ENCODE assay signal across 9 cellular contexts in the genomic region with DNA sequence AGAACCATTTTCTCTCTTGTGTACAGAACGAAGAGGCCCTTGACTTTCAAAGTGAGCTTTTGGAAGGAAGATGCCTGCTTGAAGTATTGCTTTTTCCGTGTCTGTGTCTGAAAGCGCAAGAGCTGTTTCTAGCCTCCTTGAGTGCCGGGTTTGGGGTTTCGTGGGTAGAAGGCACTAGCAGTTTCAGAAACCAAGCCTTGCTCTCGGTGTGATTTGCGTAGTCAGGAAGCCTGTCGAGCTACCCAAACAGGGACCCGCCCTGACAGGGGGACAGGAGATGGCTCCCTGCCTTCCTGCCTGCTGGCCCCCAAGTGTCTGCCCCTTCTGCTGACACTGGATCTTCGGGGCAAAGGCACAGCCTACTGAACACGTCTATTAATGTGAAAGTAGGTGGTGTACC.
DNase-seq lines count a peak whose midpoint lies in the region; ATAC-seq and TF ChIP-seq lines count a peak whose summit lies in the region.
"Had no signal": no experiment of that assay in that cellular context is flagged by ENCODE, and none has a peak within 500 bp of the region (broad histone marks: within the 10 kb centered on the region; RNA-seq: fewer than 3 reads in every experiment).

No MANE protein-coding gene starts in this region.

- peaks cover 62% of the 10 kb centered on the region for H3K4me1 Mint-ChIP-seq in activated CD4-positive, alpha-beta T cell treated with anti-CD3 and anti-CD28 coated beads, Interleukin-2, amount 10 ng/mL, durations not matched to agents 24 days and 14 days
- peaks cover 13 to 21% of the 10 kb centered on the region in 2 donors for H3K4me1 Mint-ChIP-seq in stimulated activated naive B cell treated with anti-CD40 and anti-IgM and Interleukin-4, amounts not matched to agents 10 μg/mL and 1 μg/mL and 100 μg/mL, for 72 hours

- TF ChIP-seq CTCF in omental fat pad (IDR thresholded peaks at IDR 0.05) = no peak

- peak overlapping the region; percentile 74 for H3K4me3 Mint-ChIP-seq in activated CD4-positive, alpha-beta T cell treated with anti-CD3 and anti-CD28 coated beads, Interleukin-2, amount 10 ng/mL, durations not matched to agents 24 days and 14 days
- H3K4me3 Mint-ChIP-seq in stimulated activated naive B cell treated with anti-CD40 and anti-IgM and Interleukin-4, amounts not matched to agents 10 μg/mL and 1 μg/mL and 100 μg/mL, for 72 hours = no peak overlapping the region

- H3K9me3 Mint-ChIP-seq in activated CD4-positive, alpha-beta T cell treated with anti-CD3 and anti-CD28 coated beads, Interleukin-2, amount 10 ng/mL, durations not matched to agents 24 days and 14 days = peaks cover 4% of the 10 kb centered on the region
- no peaks in the 10 kb centered on the region for H3K9me3 Mint-ChIP-seq in stimulated activated naive B cell treated with anti-CD40 and anti-IgM and Interleukin-4, amounts not matched to agents 10 μg/mL and 1 μg/mL and 100 μg/mL, for 72 hours

- peak; percentile 90 for DNase-seq in activated CD4-positive, alpha-beta T cell treated with anti-CD3 and anti-CD28 coated beads, Interleukin-2, amount 10 ng/mL, durations not matched to agents 24 days and 14 days
- DNase-seq in effector CD4-positive, alpha-beta T cell = peak; percentile 31
- DNase-seq in stimulated activated naive B cell treated with anti-CD40 and anti-IgM and Interleukin-4, amounts not matched to agents 10 μg/mL and 1 μg/mL and 100 μg/mL, for 72 hours = no peak
- DNase-seq in omental fat pad (ENCODE audit: low spot score) (no peak), COLO829 (ENCODE audit: low spot score) (no peak), NCI-H524 treated with DMSO at 0.1 percent for 48 hours (lab: John Stamatoyannopoulos, UW) (no peak)
- DNase-seq: foreskin melanocyte had no signal

- peak; percentile 49 for ATAC-seq in HG02588 (IDR thresholded peaks at IDR 0.05; ENCODE audit: unreplicated experiment)
- peak; percentile 32 to 54 for ATAC-seq in stimulated activated naive B cell treated with anti-CD40 and anti-IgM and Interleukin-4, amounts not matched to agents 10 μg/mL and 1 μg/mL and 100 μg/mL, for 72 hours (replicated peaks)
- ATAC-seq in GM21723 (IDR thresholded peaks at IDR 0.05; ENCODE audit: unreplicated experiment) = no peak
- no peak for ATAC-seq in omental fat pad (ENCODE audit: low FRiP score)

- peaks cover 5% of the 10 kb centered on the region for H3K36me3 Mint-ChIP-seq in activated CD4-positive, alpha-beta T cell treated with anti-CD3 and anti-CD28 coated beads, Interleukin-2, amount 10 ng/mL, durations not matched to agents 24 days and 14 days (ENCODE audit: low read depth)
- no peaks in the 10 kb centered on the region for H3K36me3 Mint-ChIP-seq in stimulated activated naive B cell treated with anti-CD40 and anti-IgM and Interleukin-4, amounts not matched to agents 10 μg/mL and 1 μg/mL and 100 μg/mL, for 72 hours

- intact Hi-C loops in activated CD4-positive, alpha-beta T cell treated with anti-CD3 and anti-CD28 coated beads, Interleukin-2, amount 10 ng/mL, durations not matched to agents 24 days and 14 days (cut with micrococcal nuclease) = loop anchor here (1.0 to 10.0 kb wide), 5 partner anchors 9 to 1726 kb away; partner anchors contain the start of genes CENPN and CMC2

- H3K27me3 Mint-ChIP-seq in activated CD4-positive, alpha-beta T cell treated with anti-CD3 and anti-CD28 coated beads, Interleukin-2, amount 10 ng/mL, durations not matched to agents 24 days and 14 days = peaks cover 20% of the 10 kb centered on the region
- peaks cover 60 to 75% of the 10 kb centered on the region in 2 donors for H3K27me3 Mint-ChIP-seq in stimulated activated naive B cell treated with anti-CD40 and anti-IgM and Interleukin-4, amounts not matched to agents 10 μg/mL and 1 μg/mL and 100 μg/mL, for 72 hours

- H3K27ac Mint-ChIP-seq in activated CD4-positive, alpha-beta T cell treated with anti-CD3 and anti-CD28 coated beads, Interleukin-2, amount 10 ng/mL, durations not matched to agents 24 days and 14 days = peak overlapping the region; percentile 85
- no peak overlapping the region for H3K27ac Mint-ChIP-seq in stimulated activated naive B cell treated with anti-CD40 and anti-IgM and Interleukin-4, amounts not matched to agents 10 μg/mL and 1 μg/mL and 100 μg/mL, for 72 hours

Comparison
In these comparisons a context has a peak if more than half of its experiments do, and no peak if none do; other contexts are left out.
1. ATAC-seq: peak in HG02588 (single experiment) and stimulated activated naive B cell treated with anti-CD40 and anti-IgM and Interleukin-4, amounts not matched to agents 10 μg/mL and 1 μg/mL and 100 μg/mL, for 72 hours (2 of 2); none in GM21723 (single experiment) and omental fat pad (single experiment).
2. DNase-seq: peak in activated CD4-positive, alpha-beta T cell treated with anti-CD3 and anti-CD28 coated beads, Interleukin-2, amount 10 ng/mL, durations not matched to agents 24 days and 14 days (single experiment) and effector CD4-positive, alpha-beta T cell (single experiment); none in stimulated activated naive B cell treated with anti-CD40 and anti-IgM and Interleukin-4, amounts not matched to agents 10 μg/mL and 1 μg/mL and 100 μg/mL, for 72 hours (single experiment), omental fat pad (single experiment), COLO829 (single experiment) and NCI-H524 treated with DMSO at 0.1 percent for 48 hours (single experiment).